11 cellular contexts compared by ENCODE assay signal in genomic region chr17:77831497-77832179, GRCh38.
DNase-seq lines count a peak whose midpoint lies in the region; ATAC-seq lines count a peak whose summit lies in the region.
"Had no signal": no experiment of that assay in that cellular context is flagged by ENCODE, and none has a peak within 500 bp of the region (broad histone marks: within the 10 kb centered on the region; RNA-seq: fewer than 3 reads in every experiment).

No MANE protein-coding gene starts in this region.

- peaks cover 26% of the 10 kb centered on the region for H3K4me1 Mint-ChIP-seq in stimulated activated effector memory CD8-positive, alpha-beta T cell treated with anti-CD3 and anti-CD28 coated beads, Interleukin-12 subunit alpha, Interleukin-12 subunit beta, amount 100 ng/mL, for 72 hours

- H3K27ac ChIP-seq in angular gyrus (ENCODE audit: low read depth, low read length): peak overlapping the region; percentile 10

- peak; percentile 62 for DNase-seq in EL
- peak; percentile 32 for DNase-seq in left ventricle myocardium superior
- DNase-seq in stimulated activated effector memory CD8-positive, alpha-beta T cell treated with anti-CD3 and anti-CD28 coated beads, Interleukin-12 subunit alpha, Interleukin-12 subunit beta, amount 100 ng/mL, for 72 hours (ENCODE audit: low spot score in 2 of 2): no peak
- no peak for DNase-seq in HPDE6-E6E7 (ENCODE audit: extremely low spot score)
- DNase-seq in putamen (ENCODE audit: low spot score): no peak
- DNase-seq in germinal center (ENCODE audit: low spot score): no peak
- no peak for DNase-seq in central memory CD4-positive, alpha-beta T cell
- DNase-seq: activated CD8-positive, alpha-beta T cell treated with anti-CD3 and anti-CD28 coated beads, Interleukin-2, amount 10 ng/mL, durations not matched to agents 7 days and 5 days; DND-41 had no signal

- intact Hi-C loops in left ventricle myocardium superior (cut with micrococcal nuclease): no loop called here

- no peaks in the 10 kb centered on the region for H3K9me3 Mint-ChIP-seq in stimulated activated effector memory CD8-positive, alpha-beta T cell treated with anti-CD3 and anti-CD28 coated beads, Interleukin-12 subunit alpha, Interleukin-12 subunit beta, amount 100 ng/mL, for 72 hours

- peak overlapping the region; percentile 29 for H3K27ac Mint-ChIP-seq in stimulated activated effector memory CD8-positive, alpha-beta T cell treated with anti-CD3 and anti-CD28 coated beads, Interleukin-12 subunit alpha, Interleukin-12 subunit beta, amount 100 ng/mL, for 72 hours
- H3K27ac Mint-ChIP-seq: activated CD8-positive, alpha-beta T cell treated with anti-CD3 and anti-CD28 coated beads, Interleukin-2, amount 10 ng/mL, durations not matched to agents 7 days and 5 days had no signal

- no peak overlapping the region for H3K4me3 Mint-ChIP-seq in stimulated activated effector memory CD8-positive, alpha-beta T cell treated with anti-CD3 and anti-CD28 coated beads, Interleukin-12 subunit alpha, Interleukin-12 subunit beta, amount 100 ng/mL, for 72 hours
- H3K4me3 Mint-ChIP-seq: activated CD8-positive, alpha-beta T cell treated with anti-CD3 and anti-CD28 coated beads, Interleukin-2, amount 10 ng/mL, durations not matched to agents 7 days and 5 days had no signal

- no peak for ATAC-seq in left ventricle myocardium superior
- ATAC-seq in stimulated activated effector memory CD8-positive, alpha-beta T cell treated with anti-CD3 and anti-CD28 coated beads, Interleukin-12 subunit alpha, Interleukin-12 subunit beta, amount 100 ng/mL, for 72 hours: no peak
- ATAC-seq: activated CD8-positive, alpha-beta T cell treated with anti-CD3 and anti-CD28 coated beads, Interleukin-2, amount 10 ng/mL, durations not matched to agents 7 days and 5 days; HCT116 had no signal

- no peaks in the 10 kb centered on the region for H3K36me3 Mint-ChIP-seq in stimulated activated effector memory CD8-positive, alpha-beta T cell treated with anti-CD3 and anti-CD28 coated beads, Interleukin-12 subunit alpha, Interleukin-12 subunit beta, amount 100 ng/mL, for 72 hours

Comparison
In these comparisons a context has a peak if more than half of its experiments do, and no peak if none do; other contexts are left out.
1. DNase-seq: peak in EL (single experiment) and left ventricle myocardium superior (single experiment); none in stimulated activated effector memory CD8-positive, alpha-beta T cell treated with anti-CD3 and anti-CD28 coated beads, Interleukin-12 subunit alpha, Interleukin-12 subunit beta, amount 100 ng/mL, for 72 hours (0 of 2), HPDE6-E6E7 (single experiment), putamen (single experiment), germinal center (single experiment) and central memory CD4-positive, alpha-beta T cell (single experiment).